In genomic region chr17:17783121-17783824, GRCh38 we compare ENCODE assay signal across 1 cellular context.
TF ChIP-seq lines count a peak whose summit lies in the region.

No MANE protein-coding gene starts in this region.

TF ChIP-seq in HepG2, 621 proteins besides CTCF, POLR2A, EP300 and RAD21 (continued from another document and continues in another):
- no peak for TF ChIP-seq GRHL1 (CRISPR knock-in tag; conservative IDR thresholded peaks at IDR 0.05)
- TF ChIP-seq NFE2L1 (CRISPR knock-in tag; IDR thresholded peaks at IDR 0.05; ENCODE audit: borderline replicate concordance), result no peak
- TF ChIP-seq CENPBD1 (CRISPR knock-in tag; IDR thresholded peaks at IDR 0.05; ENCODE audit: borderline replicate concordance, low read depth), result no peak
- TF ChIP-seq DRAP1 (CRISPR knock-in tag; IDR thresholded peaks at IDR 0.05), result no peak
- TF ChIP-seq ZNF569 (CRISPR knock-in tag; IDR thresholded peaks at IDR 0.05; ENCODE audit: borderline replicate concordance), result no peak
- peak; percentile 43; the same call in 1 of the 2 replicates for TF ChIP-seq ERF (CRISPR knock-in tag; IDR thresholded peaks at IDR 0.05)
- TF ChIP-seq TCF12 (IDR thresholded peaks at IDR 0.05), result no peak
- TF ChIP-seq TCF12 (CRISPR knock-in tag; IDR thresholded peaks at IDR 0.05), result no peak
- TF ChIP-seq TP53 (CRISPR knock-in tag; conservative IDR thresholded peaks at IDR 0.05), result no peak
- no peak for TF ChIP-seq HNRNPH1 (optimal IDR thresholded peaks at IDR 0.05; ENCODE audit: low read depth, low read length)
- TF ChIP-seq ZNF672 (CRISPR knock-in tag; IDR thresholded peaks at IDR 0.05), result no peak
- TF ChIP-seq ZNF224 (CRISPR knock-in tag; IDR thresholded peaks at IDR 0.05), result no peak
- TF ChIP-seq ZNF619 (CRISPR knock-in tag; IDR thresholded peaks at IDR 0.05), result no peak
- no peak for TF ChIP-seq ZNF501 (CRISPR knock-in tag; IDR thresholded peaks at IDR 0.05)
- TF ChIP-seq HDAC2 (CRISPR knock-in tag; IDR thresholded peaks at IDR 0.05), result no peak
- TF ChIP-seq NFYC (CRISPR knock-in tag; IDR thresholded peaks at IDR 0.05), result no peak
- 0 out of 2 replicates have a peak, but pooled peaks have one; percentile 26 for TF ChIP-seq ARNT2 (CRISPR knock-in tag; IDR thresholded peaks at IDR 0.05; ENCODE audit: low read depth)
- peak; percentile 43; the same call in 1 of the 2 replicates for TF ChIP-seq ZNF800 (CRISPR knock-in tag; IDR thresholded peaks at IDR 0.05)
- no peak for TF ChIP-seq STAT5B (CRISPR knock-in tag; IDR thresholded peaks at IDR 0.05)
- TF ChIP-seq RERE (CRISPR knock-in tag; IDR thresholded peaks at IDR 0.05; ENCODE audit: low read depth), result 0 out of 2 replicates have a peak, but pooled peaks have one; percentile 7
- no peak for TF ChIP-seq PHF5A (CRISPR knock-in tag; IDR thresholded peaks at IDR 0.05; ENCODE audit: low read depth, unreplicated experiment)
- TF ChIP-seq SP5 (CRISPR knock-in tag; IDR thresholded peaks at IDR 0.05; ENCODE audit: borderline replicate concordance, low read depth), result 0 out of 2 replicates have a peak, but pooled peaks have one; percentile 16
- TF ChIP-seq BHLHE40 (IDR thresholded peaks at IDR 0.05; ENCODE audit: low read length), result no peak
- no peak for TF ChIP-seq ZNF276 (CRISPR knock-in tag; IDR thresholded peaks at IDR 0.05; ENCODE audit: low read depth)
- TF ChIP-seq NFIB (CRISPR knock-in tag; IDR thresholded peaks at IDR 0.05; ENCODE audit: borderline replicate concordance), result no peak
- TF ChIP-seq SPEN (CRISPR knock-in tag; IDR thresholded peaks at IDR 0.05; ENCODE audit: low read depth), result no peak
- TF ChIP-seq NR2F6 (IDR thresholded peaks at IDR 0.05), result peak; percentile 11; the same call in 1 of the 2 replicates
- peak; percentile 70; the same call in 1 of the 2 replicates for TF ChIP-seq NR2F6 (CRISPR knock-in tag; IDR thresholded peaks at IDR 0.05)
- TF ChIP-seq ZNF33B (CRISPR knock-in tag; IDR thresholded peaks at IDR 0.05), result no peak
- TF ChIP-seq ZNF609 (CRISPR knock-in tag; IDR thresholded peaks at IDR 0.05; ENCODE audit: borderline replicate concordance), result no peak
- peak; percentile 54 for TF ChIP-seq RARA (CRISPR knock-in tag; IDR thresholded peaks at IDR 0.05)
- no peak for TF ChIP-seq SMC3 (IDR thresholded peaks at IDR 0.05; ENCODE audit: low read length)
- TF ChIP-seq SMAD3 (CRISPR knock-in tag; IDR thresholded peaks at IDR 0.05), result no peak
- no peak for TF ChIP-seq ZNF773 (CRISPR knock-in tag; IDR thresholded peaks at IDR 0.05; ENCODE audit: borderline replicate concordance)
- peak; percentile 93; the same call in 1 of the 2 replicates for TF ChIP-seq ZBTB25 (CRISPR knock-in tag; IDR thresholded peaks at IDR 0.05)
- no peak for TF ChIP-seq PHB2 (IDR thresholded peaks at IDR 0.05; ENCODE audit: partially characterized antibody)
- no peak; the same call in 1 of the 2 replicates for TF ChIP-seq ZNF556 (CRISPR knock-in tag; IDR thresholded peaks at IDR 0.05; ENCODE audit: borderline replicate concordance)
- TF ChIP-seq KDM1A (CRISPR knock-in tag; IDR thresholded peaks at IDR 0.05), result no peak
- no peak for TF ChIP-seq KDM5B (CRISPR knock-in tag; IDR thresholded peaks at IDR 0.05; ENCODE audit: borderline replicate concordance)
- no peak for TF ChIP-seq FOXC1 (CRISPR knock-in tag; IDR thresholded peaks at IDR 0.05; ENCODE audit: borderline replicate concordance)
- no peak for TF ChIP-seq ZBTB26 (CRISPR knock-in tag; IDR thresholded peaks at IDR 0.05; ENCODE audit: borderline replicate concordance)
- no peak for TF ChIP-seq KMT2A (CRISPR knock-in tag; IDR thresholded peaks at IDR 0.05)
